ENCODE assay signal across 16 cellular contexts in genomic region chr10:132141526-132142395, GRCh38. TPM values are rescaled to one million over a fixed set of nuclear protein-coding genes. Genes with fewer than 3 reads are reported as not detected.
DNase-seq lines count a peak whose midpoint lies in the region; ATAC-seq and TF ChIP-seq lines count a peak whose summit lies in the region.
"Had no signal": no experiment of that assay in that cellular context is flagged by ENCODE, and none has a peak within 500 bp of the region (broad histone marks: within the 10 kb centered on the region; RNA-seq: fewer than 3 reads in every experiment).

No MANE protein-coding gene starts in this region.

- H3K36me3 ChIP-seq in RWPE2 (ENCODE audit: low read depth) (no peaks in the 10 kb centered on the region), sigmoid colon (no peaks in the 10 kb centered on the region)
- H3K36me3 ChIP-seq: MG63 had no signal

- H3K27ac ChIP-seq in RWPE2 (ENCODE audit: poor library complexity, severe bottlenecking) (no peak overlapping the region), sigmoid colon (no peak overlapping the region)
- H3K27ac ChIP-seq: gastroesophageal sphincter, tibial artery had no signal

- TF ChIP-seq CTCF in RWPE2 (IDR thresholded peaks at IDR 0.05; ENCODE audit: poor library complexity, severe bottlenecking), result no peak
- no peak for TF ChIP-seq CTCF in sigmoid colon (IDR thresholded peaks at IDR 0.05)

- 80 to 86% methylated on average over 32 of the region's 32 CpGs for WGBS in sigmoid colon, 2 donors

- H3K4me1 ChIP-seq in RWPE2 (ENCODE audit: insufficient read depth, poor library complexity, severe bottlenecking), result no peaks in the 10 kb centered on the region
- peaks cover 0 to 7% (median 3%) of the 10 kb centered on the region in 4 donors for H3K4me1 ChIP-seq in sigmoid colon

- H3K27me3 ChIP-seq in RWPE2 (ENCODE audit: insufficient read depth, poor library complexity, severe bottlenecking) (no peaks in the 10 kb centered on the region), sigmoid colon (no peaks in the 10 kb centered on the region)
- H3K27me3 ChIP-seq: MG63 had no signal

- ATAC-seq in RWPE2 (ENCODE audit: low read depth) (no peak), left lobe of liver (peak; percentile 8), GM21825 (IDR thresholded peaks at IDR 0.05; ENCODE audit: unreplicated experiment) (no peak), GM18873 (IDR thresholded peaks at IDR 0.05; ENCODE audit: low FRiP score, unreplicated experiment) (no peak), GM19351 (IDR thresholded peaks at IDR 0.05; ENCODE audit: unreplicated experiment) (no peak)

- no peak for TF ChIP-seq POLR2A in sigmoid colon (IDR thresholded peaks at IDR 0.05)

- no peaks in the 10 kb centered on the region for H3K9me3 ChIP-seq in RWPE2 (ENCODE audit: severe bottlenecking)
- H3K9me3 ChIP-seq in sigmoid colon, result no peaks in the 10 kb centered on the region
- H3K9me3 ChIP-seq: gastroesophageal sphincter, MG63, tibial artery had no signal

- peak; percentile 8 for DNase-seq in activated naive CD4-positive, alpha-beta T cell treated with anti-CD3 and anti-CD28 coated beads, Interleukin-2, amount 50 U/mL, for 16 hours
- DNase-seq in activated naive CD4-positive, alpha-beta T cell (lab: John Stamatoyannopoulos, UW), result no peak
- DNase-seq in RWPE2 (ENCODE audit: low spot score) (peak; percentile 59), left lobe of liver (ENCODE audit: low spot score) (no peak), sigmoid colon (peak; percentile 63)
- DNase-seq: KG1, NCI-H2029, NCI-H226, NCI-H748 treated with DMSO at 0.1 percent for 48 hours had no signal

- no peak for TF ChIP-seq EP300 in sigmoid colon (IDR thresholded peaks at IDR 0.05)

- no peak overlapping the region for H3K4me3 ChIP-seq in RWPE2 (ENCODE audit: severe bottlenecking)
- H3K4me3 ChIP-seq in sigmoid colon, result no peak overlapping the region
- H3K4me3 ChIP-seq: gastroesophageal sphincter, lung, MG63, tibial artery had no signal

- intact Hi-C loops in sigmoid colon (cut with DNase I), result loop anchor here (1.0 to 5.0 kb wide), 3 partner anchors 104 to 257 kb away; no protein-coding TSS in a partner anchor

RNA-seq across cellular contexts. Expression of gene DPYSL4, which starts 45.0 kb away (rescaled TPM):
- 0.08 TPM for total RNA-seq in left lobe of liver
- total RNA-seq in sigmoid colon, result 1 to 10 TPM in 1 of 4 donors, under 1 TPM in 3; 0.36 to 1.9 (median 0.69) TPM
- under 1 TPM in 2 of 3 donors, not detected in 1; under 0.01 to 0.71 TPM for polyA plus RNA-seq in sigmoid colon

Comparison
In these comparisons a context has a peak if more than half of its experiments do, and no peak if none do; other contexts are left out.
1. DNase-seq: peak in activated naive CD4-positive, alpha-beta T cell treated with anti-CD3 and anti-CD28 coated beads, Interleukin-2, amount 50 U/mL, for 16 hours (single experiment), RWPE2 (single experiment) and sigmoid colon (single experiment); none in activated naive CD4-positive, alpha-beta T cell (0 of 4) and left lobe of liver (single experiment).